8 cellular contexts compared by ENCODE assay signal in genomic region chr12:9064201-9064814, GRCh38. TPM values are rescaled to one million over a fixed set of nuclear protein-coding genes. Genes with fewer than 3 reads are reported as not detected.
DNase-seq lines count a peak whose midpoint lies in the region; ATAC-seq and TF ChIP-seq lines count a peak whose summit lies in the region.

No MANE protein-coding gene starts in this region.

- in situ Hi-C loops in ACHN (cut with HindIII; ENCODE audit: low pct_ligation_motif_present, low pct_unique_long_range_greater_than_20kb, low sequenced_read_pairs): no loop called here

- H3K27me3 ChIP-seq in colonic mucosa: no peaks in the 10 kb centered on the region

- peaks cover 4% of the 10 kb centered on the region for H3K4me1 ChIP-seq in colonic mucosa

- peak overlapping the region; percentile 80 for H3K27ac ChIP-seq in colonic mucosa

- TF ChIP-seq CTCF in colonic mucosa (IDR thresholded peaks at IDR 0.05): peak; percentile 20

- intact Hi-C loops in colonic mucosa (cut with DNase I): loop anchor here (10.0 kb wide), 1 partner anchor 210 kb away; no protein-coding TSS in a partner anchor

- H3K9ac ChIP-seq in colonic mucosa (ENCODE audit: low read depth in 2 of 2, low read length in 2 of 2): peak overlapping the region; percentile 84 to 94

- peak overlapping the region; percentile 78 for H3K4me3 ChIP-seq in colonic mucosa

- ATAC-seq in GM19035 (IDR thresholded peaks at IDR 0.05; ENCODE audit: unreplicated experiment) (peak; percentile 79), HG03095 (IDR thresholded peaks at IDR 0.05; ENCODE audit: unreplicated experiment) (no peak)
- peak; percentile 81 to 86 for ATAC-seq in activated CD4-positive, CD25-positive, alpha-beta regulatory T cell treated with anti-CD3 and anti-CD28 coated beads, Interleukin-2, amount 50 U/mL, for 24 hours

- H3K36me3 ChIP-seq in colonic mucosa: no peaks in the 10 kb centered on the region

- H3K9me3 ChIP-seq in colonic mucosa: no peaks in the 10 kb centered on the region

- peak; percentile 71 for DNase-seq in ACHN
- peak; percentile 43 for DNase-seq in NAMALWA (ENCODE audit: low spot score)
- DNase-seq in colonic mucosa: peak; percentile 65
- peak; percentile 50 for DNase-seq in kidney glomerular epithelial cell (lab: John Stamatoyannopoulos, UW)
- DNase-seq in stimulated activated CD4-positive, alpha-beta T cell treated with anti-CD3 and anti-CD28 coated beads, Interleukin-12 subunit alpha, Interleukin-12 subunit beta, amount 100 ng/mL, for 48 hours (ENCODE audit: low read depth in 2 of 3, low spot score in 1 of 3): peak; percentile 17 to 47 (median 28)

RNA-seq across cellular contexts. Expression of gene A2M, which starts 51.4 kb away (rescaled TPM):
- total RNA-seq in colonic mucosa: 100 to 1,000 TPM; 105 to 201 TPM
